Comparison of ENCODE assay signal across 1 cellular context in the genomic region with DNA sequence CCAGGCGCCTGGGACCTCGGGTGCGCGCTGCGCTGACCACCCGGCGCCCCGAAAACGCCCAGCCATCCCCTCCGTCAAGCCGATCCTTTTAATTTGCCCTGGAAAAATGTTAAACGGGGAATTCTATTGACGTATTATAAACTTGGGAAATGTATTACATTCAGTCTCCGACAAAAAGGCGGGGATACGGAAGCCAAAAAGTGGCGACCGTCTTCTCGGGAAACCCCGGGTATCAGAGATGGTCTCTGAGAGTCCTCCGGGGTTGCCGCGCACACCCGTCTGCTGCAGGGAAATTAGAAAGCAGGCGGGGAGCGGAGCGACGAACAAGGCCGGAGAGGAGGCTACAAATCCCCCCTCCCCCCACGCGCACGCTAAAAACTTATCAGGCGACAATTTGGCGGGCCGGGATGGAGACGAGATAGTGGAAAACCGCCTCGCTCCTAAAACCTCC.
TF ChIP-seq lines count a peak whose summit lies in the region.

No MANE protein-coding gene starts in this region.

TF ChIP-seq in endothelial cell of umbilical vein, 7 proteins besides CTCF, POLR2A, EP300 and RAD21:
- no peak for TF ChIP-seq JUN (IDR thresholded peaks at IDR 0.05; ENCODE audit: borderline replicate concordance, insufficient read depth, insufficient read length, low read depth)
- TF ChIP-seq, protein P1, sequence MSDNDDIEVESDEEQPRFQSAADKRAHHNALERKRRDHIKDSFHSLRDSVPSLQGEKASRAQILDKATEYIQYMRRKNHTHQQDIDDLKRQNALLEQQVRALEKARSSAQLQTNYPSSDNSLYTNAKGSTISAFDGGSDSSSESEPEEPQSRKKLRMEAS (IDR thresholded peaks at IDR 0.05; ENCODE audit: insufficient read depth, insufficient read length): no peak
- TF ChIP-seq EZH2 (IDR thresholded peaks at IDR 0.05; ENCODE audit: borderline replicate concordance, low read depth, low read length, severe bottlenecking): no peak
- TF ChIP-seq GATA2 (IDR thresholded peaks at IDR 0.05; ENCODE audit: insufficient read depth, insufficient read length, low read depth, low read length): no peak
- TF ChIP-seq MYC (IDR thresholded peaks at IDR 0.05; ENCODE audit: low read depth, low read length): no peak
- no peak for TF ChIP-seq FOS (IDR thresholded peaks at IDR 0.05; ENCODE audit: borderline replicate concordance, insufficient read depth, low read length)
- TF ChIP-seq POLR2AphosphoS5 (IDR thresholded peaks at IDR 0.05; ENCODE audit: insufficient read depth, low read depth, low read length): no peak
